Comparison of ENCODE assay signal across 23 cellular contexts in the genomic region with DNA sequence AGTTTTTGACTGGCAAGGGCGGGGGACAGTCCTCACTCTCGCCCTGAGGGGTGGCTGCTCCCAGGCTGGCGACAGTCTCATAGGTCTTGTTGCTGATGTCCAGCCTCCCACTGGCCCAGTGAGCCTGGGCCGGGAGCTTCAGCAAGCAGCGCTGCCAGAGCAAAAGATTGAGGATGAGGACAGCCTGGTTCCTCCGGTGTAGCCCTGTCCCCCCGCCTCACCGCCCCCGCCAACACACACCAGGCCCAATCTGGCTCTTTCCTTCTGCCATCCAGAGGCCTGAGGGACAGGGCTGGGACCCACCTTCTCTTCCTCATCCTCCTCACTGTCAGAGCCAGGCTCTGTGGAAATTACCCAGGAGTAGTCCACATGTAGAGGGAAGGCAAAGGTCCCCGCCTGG. TPM values are rescaled to one million over a fixed set of nuclear protein-coding genes. Genes with fewer than 3 reads are reported as not detected.
"Had no signal": no experiment of that assay in that cellular context is flagged by ENCODE, and none has a peak within 500 bp of the region (broad histone marks: within the 10 kb centered on the region; RNA-seq: fewer than 3 reads in every experiment).

No MANE protein-coding gene starts in this region.

- H3K9me3 ChIP-seq: left lung, left ventricle myocardium inferior, lower lobe of right lung, mucosa of descending colon had no signal

- H3K27ac ChIP-seq: hepatocyte, left lung, left ventricle myocardium inferior, lower lobe of right lung had no signal

- H3K27me3 ChIP-seq: hepatocyte had no signal

- H3K4me3 ChIP-seq: hepatocyte, left lung, left ventricle myocardium inferior, lower lobe of right lung, lung, mucosa of descending colon had no signal

- H3K36me3 Mint-ChIP-seq: immature natural killer cell, naive B cell had no signal

- H3K9me3 Mint-ChIP-seq: immature natural killer cell, memory B cell, mesothelial cell of epicardium, naive B cell had no signal

- H3K4me3 Mint-ChIP-seq: immature natural killer cell, memory B cell, mesothelial cell of epicardium, naive B cell had no signal

- DNase-seq: hippocampal formation, hypothalamus, immature natural killer cell, islet precursor cell, kidney, kidney glomerular epithelial cell, left cardiac atrium, left colon, left lung, left ventricle myocardium inferior, left ventricle myocardium superior, lower lobe of right lung, mammary epithelial cell, mesenchymal stem cell, mesendoderm, midbrain, mucosa of descending colon, naive B cell had no signal

- ATAC-seq: left cardiac atrium, left colon, left lobe of liver, left lung, left ventricle myocardium superior, lower lobe of right lung, mucosa of descending colon had no signal

- H3K4me1 Mint-ChIP-seq: memory B cell, mesothelial cell of epicardium had no signal

- H3K27ac Mint-ChIP-seq: immature natural killer cell, memory B cell, mesothelial cell of epicardium, naive B cell had no signal

- H3K4me1 ChIP-seq: left lung, left ventricle myocardium inferior, lower lobe of right lung had no signal

RNA-seq across cellular contexts. Expression of a gene that starts 50.9 kb away (rescaled TPM):
- polyA plus RNA-seq: immature natural killer cell had no signal
